In genomic region chr6:150598401-150598800, GRCh38 we compare ENCODE assay signal across 24 cellular contexts. TPM values are rescaled to one million over a fixed set of nuclear protein-coding genes. Genes with fewer than 3 reads are reported as not detected.
A peak's percentile ranks its signal among the peaks of the same experiment; 100 is the strongest.
DNase-seq lines count a peak whose midpoint lies in the region; ATAC-seq and TF ChIP-seq lines count a peak whose summit lies in the region.
"Had no signal": no experiment of that assay in that cellular context is flagged by ENCODE, and none has a peak within 500 bp of the region (broad histone marks: within the 10 kb centered on the region; RNA-seq: fewer than 3 reads in every experiment).

No MANE protein-coding gene starts in this region.

- no peak overlapping the region for H3K9ac ChIP-seq in neural progenitor cell

- H3K27ac ChIP-seq in CD8-positive, alpha-beta T cell (ENCODE audit: low read depth, low read length), result no peak overlapping the region
- H3K27ac ChIP-seq in neural progenitor cell, result no peak overlapping the region
- H3K27ac ChIP-seq: ascending aorta, thyroid gland had no signal

- no peak for TF ChIP-seq CTCF in CD8-positive, alpha-beta T cell (IDR thresholded peaks at IDR 0.05)
- TF ChIP-seq CTCF in neural progenitor cell (IDR thresholded peaks at IDR 0.05), result no peak

- peaks cover 15% of the 10 kb centered on the region for H3K27me3 ChIP-seq in CD8-positive, alpha-beta T cell (ENCODE audit: insufficient read depth, low read length)
- H3K27me3 ChIP-seq in neural progenitor cell, result peaks cover 81% of the 10 kb centered on the region
- H3K27me3 ChIP-seq: ascending aorta, thyroid gland had no signal

- H2AFZ ChIP-seq in neural progenitor cell (replicated peaks), result no peak overlapping the region

- no peaks in the 10 kb centered on the region for H3K9me3 ChIP-seq in CD8-positive, alpha-beta T cell (ENCODE audit: low read length)
- H3K9me3 ChIP-seq in neural progenitor cell (ENCODE audit: low read depth), result no peaks in the 10 kb centered on the region
- H3K9me3 ChIP-seq: ascending aorta, left lung, thyroid gland had no signal

- ATAC-seq in CD8-positive, alpha-beta T cell, result no peak
- ATAC-seq: PC-3 had no signal

- H4K20me1 ChIP-seq in neural progenitor cell (ENCODE audit: low read depth), result peaks cover 6% of the 10 kb centered on the region

- peaks cover 27% of the 10 kb centered on the region for H3K27me3 Mint-ChIP-seq in CD8-positive, alpha-beta T cell (ENCODE audit: low read depth)
- H3K27me3 Mint-ChIP-seq in activated T-helper 1 cell treated with anti-CD3 and anti-CD28 coated beads, Interleukin-12 subunit alpha, Interleukin-12 subunit beta, Interleukin-2, Interleukin-4 antibody, amounts not matched to agents 30 ng/mL and 10 ng/mL and 1 ng/mL, durations not matched to agents 14 hours and 24 hours and 36 hours (ENCODE audit: insufficient read depth), result peaks cover 54% of the 10 kb centered on the region
- no peaks in the 10 kb centered on the region for H3K27me3 Mint-ChIP-seq in neural progenitor cell (ENCODE audit: insufficient read depth, low read depth)

- no peak overlapping the region for H3K27ac Mint-ChIP-seq in CD8-positive, alpha-beta T cell
- H3K27ac Mint-ChIP-seq in activated T-helper 1 cell treated with anti-CD3 and anti-CD28 coated beads, Interleukin-12 subunit alpha, Interleukin-12 subunit beta, Interleukin-2, Interleukin-4 antibody, amounts not matched to agents 30 ng/mL and 10 ng/mL and 1 ng/mL, durations not matched to agents 14 hours and 24 hours and 36 hours, result no peak overlapping the region
- no peak overlapping the region for H3K27ac Mint-ChIP-seq in neural progenitor cell

- DNase-seq in CD8-positive, alpha-beta T cell, result no peak
- DNase-seq in Jurkat, Clone E6-1 (ENCODE audit: low read depth, low spot score), result peak; percentile 24
- DNase-seq in activated T-helper 1 cell treated with anti-CD3 and anti-CD28 coated beads, Interleukin-12 subunit alpha, Interleukin-12 subunit beta, Interleukin-2, Interleukin-4 antibody, amounts not matched to agents 30 ng/mL and 10 ng/mL and 1 ng/mL, durations not matched to agents 14 hours and 24 hours and 36 hours (ENCODE audit: low spot score), result no peak
- DNase-seq in neural progenitor cell (ENCODE audit: low spot score), result no peak
- DNase-seq in NCI-H524 treated with DMSO at 0.1 percent for 48 hours (lab: John Stamatoyannopoulos, UW), result no peak
- no peak for DNase-seq in OCI-M1 (lab: John Stamatoyannopoulos, UW)
- no peak for DNase-seq in T1000 (lab: John Stamatoyannopoulos, UW)
- DNase-seq: activated T-cell treated with anti-CD3 and anti-CD28 coated beads, Interleukin-2, amount 50 U/mL, for 4 hours; COR-L47; DND-41; erythroblast; foreskin fibroblast; left lung; midbrain; NCI-H187; PC-3; Right ventricle myocardium superior; stimulated activated CD4-positive, alpha-beta T cell treated with anti-CD3 and anti-CD28 coated beads, Interleukin-2, amount 100 ng/mL, for 24 hours; stimulated activated naive CD4-positive, alpha-beta T cell treated with Interleukin-2 at 50 U/mL for 16 hours; thyroid gland had no signal

- H3K4me1 Mint-ChIP-seq in CD8-positive, alpha-beta T cell (ENCODE audit: low read depth), result peaks cover 15% of the 10 kb centered on the region
- peaks cover 17% of the 10 kb centered on the region for H3K4me1 Mint-ChIP-seq in activated T-helper 1 cell treated with anti-CD3 and anti-CD28 coated beads, Interleukin-12 subunit alpha, Interleukin-12 subunit beta, Interleukin-2, Interleukin-4 antibody, amounts not matched to agents 30 ng/mL and 10 ng/mL and 1 ng/mL, durations not matched to agents 14 hours and 24 hours and 36 hours (ENCODE audit: low read depth)
- H3K4me1 Mint-ChIP-seq in neural progenitor cell, result peaks cover 31% of the 10 kb centered on the region

- intact Hi-C loops in CD8-positive, alpha-beta T cell (cut with DNase I, micrococcal nuclease), result loop anchor here in 1 of 2 experiments (5.0 kb wide), 1 partner anchor 181 kb away; no protein-coding TSS in a partner anchor
- intact Hi-C loops in activated T-helper 1 cell treated with anti-CD3 and anti-CD28 coated beads, Interleukin-12 subunit alpha, Interleukin-12 subunit beta, Interleukin-2, Interleukin-4 antibody, amounts not matched to agents 30 ng/mL and 10 ng/mL and 1 ng/mL, durations not matched to agents 14 hours and 24 hours and 36 hours (cut with micrococcal nuclease), result no loop called here

- no peaks in the 10 kb centered on the region for H3K9me3 Mint-ChIP-seq in CD8-positive, alpha-beta T cell
- H3K9me3 Mint-ChIP-seq in activated T-helper 1 cell treated with anti-CD3 and anti-CD28 coated beads, Interleukin-12 subunit alpha, Interleukin-12 subunit beta, Interleukin-2, Interleukin-4 antibody, amounts not matched to agents 30 ng/mL and 10 ng/mL and 1 ng/mL, durations not matched to agents 14 hours and 24 hours and 36 hours, result no peaks in the 10 kb centered on the region
- H3K9me3 Mint-ChIP-seq in neural progenitor cell, result no peaks in the 10 kb centered on the region
- H3K9me3 Mint-ChIP-seq: activated CD4-positive, alpha-beta memory T cell treated with anti-CD3 and anti-CD28 coated beads for 36 hours; activated naive CD4-positive, alpha-beta T cell treated with anti-CD3 and anti-CD28 coated beads, Interleukin-2, amount 50 U/mL, for 72 hours; activated T-cell treated with anti-CD3 and anti-CD28 coated beads, Interleukin-2, amount 50 U/mL, for 4 hours; T-cell had no signal

- no peaks in the 10 kb centered on the region for H3K36me3 ChIP-seq in CD8-positive, alpha-beta T cell (ENCODE audit: insufficient read depth, low read length)
- H3K36me3 ChIP-seq in neural progenitor cell, result no peaks in the 10 kb centered on the region
- H3K36me3 ChIP-seq: ascending aorta, left lung, thyroid gland had no signal

- no peaks in the 10 kb centered on the region for H3K79me2 ChIP-seq in neural progenitor cell (ENCODE audit: low read depth)

- no peaks in the 10 kb centered on the region for H3K36me3 Mint-ChIP-seq in CD8-positive, alpha-beta T cell
- H3K36me3 Mint-ChIP-seq in activated T-helper 1 cell treated with anti-CD3 and anti-CD28 coated beads, Interleukin-12 subunit alpha, Interleukin-12 subunit beta, Interleukin-2, Interleukin-4 antibody, amounts not matched to agents 30 ng/mL and 10 ng/mL and 1 ng/mL, durations not matched to agents 14 hours and 24 hours and 36 hours (ENCODE audit: low read depth), result no peaks in the 10 kb centered on the region
- peaks cover 2% of the 10 kb centered on the region for H3K36me3 Mint-ChIP-seq in neural progenitor cell
- H3K36me3 Mint-ChIP-seq: activated CD4-positive, alpha-beta memory T cell treated with anti-CD3 and anti-CD28 coated beads for 36 hours; T-cell had no signal

- CTCF ChIA-PET in CD8-positive, alpha-beta T cell (lab: Charles Lee), result interaction anchor here (1.3 kb wide), 1 partner anchor 12 kb away, joined by 5 read pairs; no protein-coding TSS in a partner anchor

- no peak overlapping the region for H3K4me2 ChIP-seq in neural progenitor cell

- peaks cover 20% of the 10 kb centered on the region for H3F3A ChIP-seq in neural progenitor cell (ENCODE audit: low read depth)

- peak overlapping the region; percentile 85 for H3K4me3 Mint-ChIP-seq in CD8-positive, alpha-beta T cell
- peak overlapping the region; percentile 69 for H3K4me3 Mint-ChIP-seq in activated T-helper 1 cell treated with anti-CD3 and anti-CD28 coated beads, Interleukin-12 subunit alpha, Interleukin-12 subunit beta, Interleukin-2, Interleukin-4 antibody, amounts not matched to agents 30 ng/mL and 10 ng/mL and 1 ng/mL, durations not matched to agents 14 hours and 24 hours and 36 hours
- peak overlapping the region; percentile 86 for H3K4me3 Mint-ChIP-seq in neural progenitor cell

- H3K4me1 ChIP-seq in CD8-positive, alpha-beta T cell (ENCODE audit: insufficient read depth, low read length), result peaks cover 4% of the 10 kb centered on the region
- H3K4me1 ChIP-seq in neural progenitor cell, result peaks cover 10% of the 10 kb centered on the region
- H3K4me1 ChIP-seq: ascending aorta had no signal

- no peak overlapping the region for H3K4me3 ChIP-seq in CD8-positive, alpha-beta T cell (ENCODE audit: low read depth, low read length)
- no peak overlapping the region for H3K4me3 ChIP-seq in Jurkat, Clone E6-1 (ENCODE audit: low read length)
- H3K4me3 ChIP-seq in neural progenitor cell, result no peak overlapping the region

- POLR2A ChIA-PET in CD8-positive, alpha-beta T cell (lab: Charles Lee), result no interaction called here

RNA-seq across cellular contexts. Expression of gene PLEKHG1, which starts 1.3 kb away (rescaled TPM):
- total RNA-seq in CD8-positive, alpha-beta T cell, result 1 to 10 TPM; 2.0 to 3.3 TPM
- 0.21 TPM for polyA plus RNA-seq in Jurkat, Clone E6-1 (2012; ENCODE audit: insufficient read depth, insufficient read length)
- total RNA-seq in activated T-helper 1 cell treated with anti-CD3 and anti-CD28 coated beads, Interleukin-12 subunit alpha, Interleukin-12 subunit beta, Interleukin-2, Interleukin-4 antibody, amounts not matched to agents 30 ng/mL and 10 ng/mL and 1 ng/mL, durations not matched to agents 14 hours and 24 hours and 36 hours, result 0.27 and 0.80 TPM in 2 replicates
- total RNA-seq in neural progenitor cell (ENCODE audit: low replicate concordance), result 4.6 and 4.7 TPM in 2 replicates
